9 cellular contexts compared by ENCODE assay signal in genomic region chr17:142102-142661, GRCh38. TPM values are rescaled to one million over a fixed set of nuclear protein-coding genes. Genes with fewer than 3 reads are reported as not detected.
A peak's percentile ranks its signal among the peaks of the same experiment; 100 is the strongest.
DNase-seq lines count a peak whose midpoint lies in the region; ATAC-seq, FAIRE-seq and TF ChIP-seq lines count a peak whose summit lies in the region.
"Had no signal": no experiment of that assay in that cellular context is flagged by ENCODE, and none has a peak within 500 bp of the region (broad histone marks: within the 10 kb centered on the region; RNA-seq: fewer than 3 reads in every experiment).

No MANE protein-coding gene starts in this region.

- TF ChIP-seq POLR2A in lower leg skin (IDR thresholded peaks at IDR 0.05) (no peak), gastroesophageal sphincter (IDR thresholded peaks at IDR 0.05) (no peak)

- H3K4me1 Mint-ChIP-seq in activated T-helper 1 cell treated with anti-CD3 and anti-CD28 coated beads, Interleukin-12 subunit alpha, Interleukin-12 subunit beta, Interleukin-2, Interleukin-4 antibody, amounts not matched to agents 30 ng/mL and 10 ng/mL and 1 ng/mL, durations not matched to agents 14 hours and 24 hours and 36 hours (ENCODE audit: low read depth): no peaks in the 10 kb centered on the region

- no peak for ATAC-seq in gastroesophageal sphincter

- H3K36me3 ChIP-seq in gastroesophageal sphincter (no peaks in the 10 kb centered on the region), H7 (replicated peaks; ENCODE audit: control insufficient read depth, insufficient read depth, low read length) (no peaks in the 10 kb centered on the region)

- no peaks in the 10 kb centered on the region for H3K9me3 ChIP-seq in gastroesophageal sphincter

- H3K36me3 Mint-ChIP-seq in activated T-helper 1 cell treated with anti-CD3 and anti-CD28 coated beads, Interleukin-12 subunit alpha, Interleukin-12 subunit beta, Interleukin-2, Interleukin-4 antibody, amounts not matched to agents 30 ng/mL and 10 ng/mL and 1 ng/mL, durations not matched to agents 14 hours and 24 hours and 36 hours (ENCODE audit: low read depth): no peaks in the 10 kb centered on the region

- WGBS in lower leg skin, 2 donors: 93% methylated on average over 23 of the region's 23 CpGs
- WGBS in gastroesophageal sphincter (ENCODE audit: low coverage in 1 of 2), 2 donors: 91 to 95% methylated on average over 18 to 23 of the region's 23 CpGs

- DNase-seq in AG10803 (ENCODE audit: low read depth) (peak; percentile 26), HTR-8/SVneo (ENCODE audit: insufficient read length, low spot score) (peak; percentile 38), lower leg skin (ENCODE audit: low spot score in 2 of 2) (peak; percentile 12 to 73), medulla oblongata (ENCODE audit: extremely low spot score) (no peak), H7 (no peak), pons (ENCODE audit: low spot score) (no peak)
- DNase-seq in activated T-helper 1 cell treated with anti-CD3 and anti-CD28 coated beads, Interleukin-12 subunit alpha, Interleukin-12 subunit beta, Interleukin-2, Interleukin-4 antibody, amounts not matched to agents 30 ng/mL and 10 ng/mL and 1 ng/mL, durations not matched to agents 14 hours and 24 hours and 36 hours (ENCODE audit: low spot score): peak; percentile 29

- TF ChIP-seq CTCF in AG10803 (conservative IDR thresholded peaks at IDR 0.05; ENCODE audit: low read length) (no peak), lower leg skin (IDR thresholded peaks at IDR 0.05) (no peak), gastroesophageal sphincter (IDR thresholded peaks at IDR 0.05) (no peak)

- H3K27ac ChIP-seq in gastroesophageal sphincter: no peak overlapping the region

- peaks cover 9% of the 10 kb centered on the region for H3K27me3 Mint-ChIP-seq in activated T-helper 1 cell treated with anti-CD3 and anti-CD28 coated beads, Interleukin-12 subunit alpha, Interleukin-12 subunit beta, Interleukin-2, Interleukin-4 antibody, amounts not matched to agents 30 ng/mL and 10 ng/mL and 1 ng/mL, durations not matched to agents 14 hours and 24 hours and 36 hours (ENCODE audit: insufficient read depth)

- H3K9me3 Mint-ChIP-seq in activated T-helper 1 cell treated with anti-CD3 and anti-CD28 coated beads, Interleukin-12 subunit alpha, Interleukin-12 subunit beta, Interleukin-2, Interleukin-4 antibody, amounts not matched to agents 30 ng/mL and 10 ng/mL and 1 ng/mL, durations not matched to agents 14 hours and 24 hours and 36 hours: no peaks in the 10 kb centered on the region

- H3K4me1 ChIP-seq in gastroesophageal sphincter: peaks cover 0 to 10% (median 2%) of the 10 kb centered on the region in 3 donors

- FAIRE-seq in HTR-8/SVneo (lab: Jason Lieb, UNC): no peak

- intact Hi-C loops in activated T-helper 1 cell treated with anti-CD3 and anti-CD28 coated beads, Interleukin-12 subunit alpha, Interleukin-12 subunit beta, Interleukin-2, Interleukin-4 antibody, amounts not matched to agents 30 ng/mL and 10 ng/mL and 1 ng/mL, durations not matched to agents 14 hours and 24 hours and 36 hours (cut with micrococcal nuclease): loop anchor here (5.0 kb wide), 2 partner anchors 570 to 840 kb away; partner anchors contain the start of gene VPS53
- intact Hi-C loops in lower leg skin (cut with DNase I; ENCODE audit: low total_unique reads): no loop called here

- no peak overlapping the region for H3K4me3 ChIP-seq in AG10803 (ENCODE audit: low read length)
- H3K4me3 ChIP-seq in lower leg skin (ENCODE audit: low read depth, poor library complexity, severe bottlenecking): no peak overlapping the region
- no peak overlapping the region for H3K4me3 ChIP-seq in gastroesophageal sphincter
- H3K4me3 ChIP-seq in H7 (ENCODE audit: insufficient read depth, low read depth, low read length): no peak overlapping the region

- no peak for TF ChIP-seq EP300 in gastroesophageal sphincter (IDR thresholded peaks at IDR 0.05)

- no peak overlapping the region for H3K27ac Mint-ChIP-seq in activated T-helper 1 cell treated with anti-CD3 and anti-CD28 coated beads, Interleukin-12 subunit alpha, Interleukin-12 subunit beta, Interleukin-2, Interleukin-4 antibody, amounts not matched to agents 30 ng/mL and 10 ng/mL and 1 ng/mL, durations not matched to agents 14 hours and 24 hours and 36 hours

- no peak overlapping the region for H3K4me3 Mint-ChIP-seq in activated T-helper 1 cell treated with anti-CD3 and anti-CD28 coated beads, Interleukin-12 subunit alpha, Interleukin-12 subunit beta, Interleukin-2, Interleukin-4 antibody, amounts not matched to agents 30 ng/mL and 10 ng/mL and 1 ng/mL, durations not matched to agents 14 hours and 24 hours and 36 hours

- H3K27me3 ChIP-seq in gastroesophageal sphincter (peaks cover 12% of the 10 kb centered on the region), H7 (ENCODE audit: control insufficient read depth, insufficient read depth, low read length) (peaks cover 10% of the 10 kb centered on the region)

RNA-seq across cellular contexts. Expression of gene SCGB1C2, which starts 4.8 kb away (rescaled TPM):
- not detected in 2 replicates for total RNA-seq in activated T-helper 1 cell treated with anti-CD3 and anti-CD28 coated beads, Interleukin-12 subunit alpha, Interleukin-12 subunit beta, Interleukin-2, Interleukin-4 antibody, amounts not matched to agents 30 ng/mL and 10 ng/mL and 1 ng/mL, durations not matched to agents 14 hours and 24 hours and 36 hours
- total RNA-seq in lower leg skin (not detected), gastroesophageal sphincter (not detected)
- total RNA-seq in H7 (2014; rRNA removed; shearing (Covaris generic)): not detected in 2 replicates
- total RNA-seq: skeletal muscle tissue had no signal

RNA-seq across cellular contexts. Expression of gene DOC2B, which starts 39.3 kb away (rescaled TPM):
- 5.5 and 7.6 TPM in 2 replicates for total RNA-seq in activated T-helper 1 cell treated with anti-CD3 and anti-CD28 coated beads, Interleukin-12 subunit alpha, Interleukin-12 subunit beta, Interleukin-2, Interleukin-4 antibody, amounts not matched to agents 30 ng/mL and 10 ng/mL and 1 ng/mL, durations not matched to agents 14 hours and 24 hours and 36 hours
- total RNA-seq in lower leg skin (1 to 10 TPM; 2.0 to 8.7 (median 5.2) TPM), gastroesophageal sphincter (10 to 100 TPM in 3 of 4 donors, 1 to 10 TPM in 1; 4.4 to 11.5 (median 10.6) TPM)
- total RNA-seq in H7 (2014; rRNA removed; shearing (Covaris generic)): 0.04 and 1.1 TPM in 2 replicates

Comparison
In these comparisons a context has a peak if more than half of its experiments do, and no peak if none do; other contexts are left out.
1. DNase-seq: peak in AG10803 (single experiment), HTR-8/SVneo (single experiment), activated T-helper 1 cell treated with anti-CD3 and anti-CD28 coated beads, Interleukin-12 subunit alpha, Interleukin-12 subunit beta, Interleukin-2, Interleukin-4 antibody, amounts not matched to agents 30 ng/mL and 10 ng/mL and 1 ng/mL, durations not matched to agents 14 hours and 24 hours and 36 hours (single experiment) and lower leg skin (2 of 2); none in medulla oblongata (single experiment), H7 (single experiment) and pons (single experiment).